ENCODE assay signal across 19 cellular contexts in the genomic region with DNA sequence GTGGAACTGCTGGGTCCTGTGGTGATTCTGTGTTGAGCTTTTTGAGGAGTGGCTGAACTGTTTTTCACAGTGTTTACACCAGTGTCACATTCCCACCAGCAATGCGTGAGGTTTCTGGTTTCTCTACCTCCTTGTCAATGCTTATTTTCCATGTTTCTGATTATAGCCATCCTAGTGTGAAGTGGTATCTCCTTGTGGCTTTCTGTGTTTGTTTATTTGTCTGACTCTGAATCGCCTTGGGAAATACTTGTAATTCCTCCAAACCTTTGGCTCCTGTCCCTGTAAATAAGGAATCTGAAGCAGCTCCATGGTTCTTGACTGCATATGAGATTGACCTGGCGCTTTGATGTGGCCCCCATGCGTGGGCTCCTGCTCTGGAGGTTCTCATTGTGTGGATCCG. TPM values are rescaled to one million over a fixed set of nuclear protein-coding genes. Genes with fewer than 3 reads are reported as not detected.
A peak's percentile ranks its signal among the peaks of the same experiment; 100 is the strongest.
DNase-seq lines count a peak whose midpoint lies in the region; ATAC-seq and TF ChIP-seq lines count a peak whose summit lies in the region.
"Had no signal": no experiment of that assay in that cellular context is flagged by ENCODE, and none has a peak within 500 bp of the region (broad histone marks: within the 10 kb centered on the region; RNA-seq: fewer than 3 reads in every experiment).

No MANE protein-coding gene starts in this region.

- H2AFZ ChIP-seq in OCI-LY1 (ENCODE audit: low read length): no peak overlapping the region
- H2AFZ ChIP-seq: parathyroid adenoma had no signal

- H3K27ac ChIP-seq in BLaER1 (peak overlapping the region; percentile 92), OCI-LY1 (ENCODE audit: low read depth, low read length, poor library complexity, severe bottlenecking) (peak overlapping the region; percentile 85), psoas muscle (peak overlapping the region; percentile 24), endodermal cell (ENCODE audit: low read depth, low read length) (no peak overlapping the region)
- H3K27ac ChIP-seq: parathyroid adenoma had no signal

- peak overlapping the region; percentile 86 for H3K4me2 ChIP-seq in BLaER1
- no peak overlapping the region for H3K4me2 ChIP-seq in OCI-LY1 (ENCODE audit: low read length)

- no peak overlapping the region for H3K27ac Mint-ChIP-seq in endodermal cell
- H3K27ac Mint-ChIP-seq: activated CD4-positive, alpha-beta T cell treated with anti-CD3 and anti-CD28 coated beads, Interleukin-2, amount 10 ng/mL, durations not matched to agents 7 days and 5 days; CD4-positive, CD25-positive, alpha-beta regulatory T cell had no signal

- peaks cover 100% of the 10 kb centered on the region for H3K4me1 ChIP-seq in BLaER1
- H3K4me1 ChIP-seq in OCI-LY1 (ENCODE audit: insufficient read depth, low read length, severe bottlenecking): peaks cover 78% of the 10 kb centered on the region
- peaks cover 50% of the 10 kb centered on the region for H3K4me1 ChIP-seq in psoas muscle
- H3K4me1 ChIP-seq in endodermal cell (ENCODE audit: control insufficient read depth, insufficient read depth, low read length): peaks cover 12% of the 10 kb centered on the region
- H3K4me1 ChIP-seq: parathyroid adenoma had no signal

- TF ChIP-seq CTCF in OCI-LY1 (IDR thresholded peaks at IDR 0.05; ENCODE audit: low read length) (no peak), psoas muscle (IDR thresholded peaks at IDR 0.05) (no peak), endodermal cell (conservative IDR thresholded peaks at IDR 0.05) (no peak)

- no peak overlapping the region for H3K4me3 Mint-ChIP-seq in endodermal cell
- H3K4me3 Mint-ChIP-seq: activated CD4-positive, alpha-beta T cell treated with anti-CD3 and anti-CD28 coated beads, Interleukin-2, amount 10 ng/mL, durations not matched to agents 7 days and 5 days; CD4-positive, CD25-positive, alpha-beta regulatory T cell had no signal

- ATAC-seq in psoas muscle (no peak), HG02678 (IDR thresholded peaks at IDR 0.05; ENCODE audit: unreplicated experiment) (no peak), SK-N-SH treated with all-trans-retinoic acid at 6 μM for 48 hours (no peak)
- ATAC-seq: mucosa of descending colon had no signal

- peaks cover 63% of the 10 kb centered on the region for H3K36me3 Mint-ChIP-seq in endodermal cell (ENCODE audit: low read depth)

- no peaks in the 10 kb centered on the region for H3K79me2 ChIP-seq in OCI-LY1 (ENCODE audit: insufficient read depth, low read length)
- H3K79me2 ChIP-seq: parathyroid adenoma had no signal

- no peaks in the 10 kb centered on the region for H3K9me2 ChIP-seq in OCI-LY1 (ENCODE audit: low read depth, low read length)

- intact Hi-C loops in psoas muscle (cut with DNase I): loop anchor here in 1 of 2 donors (5.0 kb wide), 1 partner anchor 38 kb away; no protein-coding TSS in a partner anchor

- no peaks in the 10 kb centered on the region for H3K9me3 Mint-ChIP-seq in endodermal cell
- H3K9me3 Mint-ChIP-seq: activated CD4-positive, alpha-beta T cell treated with anti-CD3 and anti-CD28 coated beads, Interleukin-2, amount 10 ng/mL, durations not matched to agents 7 days and 5 days; CD4-positive, CD25-positive, alpha-beta regulatory T cell had no signal

- H3K4me1 Mint-ChIP-seq in endodermal cell: peaks cover 15% of the 10 kb centered on the region
- H3K4me1 Mint-ChIP-seq: activated CD4-positive, alpha-beta T cell treated with anti-CD3 and anti-CD28 coated beads, Interleukin-2, amount 10 ng/mL, durations not matched to agents 7 days and 5 days; CD4-positive, CD25-positive, alpha-beta regulatory T cell had no signal

- H3K36me3 ChIP-seq in BLaER1: peaks cover 38% of the 10 kb centered on the region
- H3K36me3 ChIP-seq in OCI-LY1 (ENCODE audit: insufficient read depth, low read length): peaks cover 46% of the 10 kb centered on the region; the same call in 1 of the 2 replicates
- H3K36me3 ChIP-seq in psoas muscle (ENCODE audit: insufficient read depth in 1 of 2, low read depth in 1 of 2): peaks cover 5 to 88% of the 10 kb centered on the region in 2 donors
- H3K36me3 ChIP-seq in endodermal cell (ENCODE audit: control insufficient read depth, insufficient read depth, low read length): peaks cover 70% of the 10 kb centered on the region

- no peaks in the 10 kb centered on the region for H3F3A ChIP-seq in OCI-LY1 (ENCODE audit: insufficient read depth, low read length)

- H4K20me1 ChIP-seq in BLaER1 (no peaks in the 10 kb centered on the region), OCI-LY1 (ENCODE audit: insufficient read depth, low read length) (no peaks in the 10 kb centered on the region)

- no peaks in the 10 kb centered on the region for H3K27me3 ChIP-seq in BLaER1
- no peaks in the 10 kb centered on the region for H3K27me3 ChIP-seq in OCI-LY1 (ENCODE audit: insufficient read depth, low read length)
- no peaks in the 10 kb centered on the region for H3K27me3 ChIP-seq in psoas muscle (ENCODE audit: insufficient read depth in 3 of 3, low read length in 2 of 3)
- H3K27me3 ChIP-seq in endodermal cell (ENCODE audit: control insufficient read depth, insufficient read depth, low read length, poor library complexity, severe bottlenecking): no peaks in the 10 kb centered on the region

- 79 to 85% (median 83%) methylated on average over 5 of the region's 5 CpGs for WGBS in psoas muscle, 3 donors
- 91 to 94% methylated on average over 5 of the region's 5 CpGs for WGBS in endodermal cell (ENCODE audit: insufficient coverage in 1 of 2, insufficient read length in 1 of 2), 2 experiments

- DNase-seq in fibroblast of gingiva (ENCODE audit: low read depth) (peak; percentile 83), psoas muscle (no peak), endodermal cell (no peak), middle frontal gyrus (ENCODE audit: extremely low spot score, low spot score) (no peak)
- DNase-seq: activated CD4-positive, alpha-beta T cell treated with anti-CD3 and anti-CD28 coated beads, Interleukin-2, amount 10 ng/mL, durations not matched to agents 7 days and 5 days; activated T-cell treated with anti-CD3 and anti-CD28 coated beads, Interleukin-2, amount 50 U/mL, for 48 hours; amygdala; CD4-positive, CD25-positive, alpha-beta regulatory T cell; foreskin melanocyte; mucosa of descending colon; NCI-H1105 treated with DMSO at 0.1 percent for 48 hours; NCI-H345; SIG-M5; stimulated activated CD4-positive, alpha-beta T cell treated with anti-CD3 and anti-CD28 coated beads, Interleukin-12 subunit alpha, Interleukin-12 subunit beta, amount 100 ng/mL, for 4 hours had no signal

- H3K9me3 ChIP-seq in BLaER1 (no peaks in the 10 kb centered on the region), OCI-LY1 (ENCODE audit: low read length) (no peaks in the 10 kb centered on the region), psoas muscle (no peaks in the 10 kb centered on the region), endodermal cell (ENCODE audit: control insufficient read depth, low read length) (no peaks in the 10 kb centered on the region)
- H3K9me3 ChIP-seq: mucosa of descending colon had no signal

- no peaks in the 10 kb centered on the region for H3K27me3 Mint-ChIP-seq in endodermal cell (ENCODE audit: insufficient read depth)
- H3K27me3 Mint-ChIP-seq: activated CD4-positive, alpha-beta T cell treated with anti-CD3 and anti-CD28 coated beads, Interleukin-2, amount 10 ng/mL, durations not matched to agents 7 days and 5 days; CD4-positive, CD25-positive, alpha-beta regulatory T cell had no signal

- H3K9ac ChIP-seq in BLaER1: peak overlapping the region; percentile 79; the same call in 1 of the 2 replicates
- H3K9ac ChIP-seq in OCI-LY1 (ENCODE audit: low read length): no peak overlapping the region
- no peak overlapping the region for H3K9ac ChIP-seq in endodermal cell (ENCODE audit: extremely low read depth, low read length, poor library complexity, severe bottlenecking)
- H3K9ac ChIP-seq: parathyroid adenoma had no signal

- H3K4me3 ChIP-seq in BLaER1 (no peak overlapping the region), OCI-LY1 (ENCODE audit: low read depth, low read length, poor library complexity, severe bottlenecking) (no peak overlapping the region), psoas muscle (no peak overlapping the region), endodermal cell (ENCODE audit: low read length) (no peak overlapping the region)
- H3K4me3 ChIP-seq: mucosa of descending colon had no signal

TF ChIP-seq in SK-N-SH treated with all-trans-retinoic acid at 6 μM for 48 hours, 23 proteins besides CTCF, POLR2A, EP300 and RAD21 (continues in another document):
- TF ChIP-seq POU6F1 (CRISPR knock-in tag; IDR thresholded peaks at IDR 0.05; ENCODE audit: borderline replicate concordance, low read depth) (no peak), ISL1 (CRISPR knock-in tag; IDR thresholded peaks at IDR 0.05) (no peak), CSRNP3 (CRISPR knock-in tag; IDR thresholded peaks at IDR 0.05) (no peak), ZNF70 (CRISPR knock-in tag; IDR thresholded peaks at IDR 0.05) (no peak), OSR1 (CRISPR knock-in tag; IDR thresholded peaks at IDR 0.05) (no peak), ZNF8 (CRISPR knock-in tag; IDR thresholded peaks at IDR 0.05) (no peak), ESRRG (CRISPR knock-in tag; IDR thresholded peaks at IDR 0.05) (no peak)

RNA-seq across cellular contexts. Expression of gene FAN1, which starts 20.6 kb away (rescaled TPM):
- total RNA-seq in psoas muscle (10 to 100 TPM; 13.5 to 27.5 (median 25.2) TPM), endodermal cell (10 to 100 TPM; 20.0 to 25.9 TPM)
- polyA plus RNA-seq in psoas muscle: 10 to 100 TPM; 12.4 to 64.2 (median 13.5) TPM
- polyA plus RNA-seq in endodermal cell (2013, experiment 1 of 2): 23.9 TPM
- 22.3 TPM for polyA plus RNA-seq in endodermal cell (2013, experiment 2 of 2)
